In genomic region chr1:80457409-80457808, GRCh38 we compare ENCODE assay signal across 2 cellular contexts.
TF ChIP-seq lines count a peak whose summit lies in the region.

No MANE protein-coding gene starts in this region.

TF ChIP-seq in H1, 55 proteins besides CTCF, POLR2A, EP300 and RAD21 (continued from another document):
- no peak for TF ChIP-seq KDM4A (IDR thresholded peaks at IDR 0.05; ENCODE audit: low read depth, low read length, severe bottlenecking)
- no peak for TF ChIP-seq RFX5 (IDR thresholded peaks at IDR 0.05; ENCODE audit: borderline replicate concordance, low read depth, low read length)

TF ChIP-seq in GM12891, 5 proteins besides CTCF, POLR2A, EP300 and RAD21 (continued from another document):
- TF ChIP-seq PAX5 (IDR thresholded peaks at IDR 0.05; ENCODE audit: insufficient read depth, low read length, severe bottlenecking), result no peak
